Comparison of ENCODE assay signal across 24 cellular contexts in genomic region chr16:77885596-77886295, GRCh38.
DNase-seq lines count a peak whose midpoint lies in the region; ATAC-seq, FAIRE-seq and TF ChIP-seq lines count a peak whose summit lies in the region.
"Had no signal": no experiment of that assay in that cellular context is flagged by ENCODE, and none has a peak within 500 bp of the region (broad histone marks: within the 10 kb centered on the region; RNA-seq: fewer than 3 reads in every experiment).

No MANE protein-coding gene starts in this region.

- no peak for FAIRE-seq in astrocyte (lab: Jason Lieb, UNC)
- FAIRE-seq: GM12878 had no signal

- DNase-seq in astrocyte (ENCODE audit: low read depth) (peak; percentile 36), dermis blood vessel endothelial cell (peak; percentile 30), fibroblast of the conjunctiva (ENCODE audit: low read depth) (peak; percentile 62), tibial artery (no peak), T-helper 17 cell (no peak), NOMO-1 treated with dmso at 0.1 percent for 144 hours (lab: John Stamatoyannopoulos, UW; ENCODE audit: unreplicated experiment) (no peak), hippocampal formation (lab: John Stamatoyannopoulos, UW) (no peak), GM20000 (ENCODE audit: low spot score) (no peak)
- DNase-seq: CD4-positive, alpha-beta T cell; COR-L47; DMS79 treated with DMSO at 0.1 percent for 48 hours; HCEC 1CT; NCI-H1105 treated with DMSO at 0.1 percent for 48 hours; NCI-H1694; NCI-H2081; NCI-H2171 treated with DMSO at 0.1 percent for 48 hours; NCI-H446; NCI-H526; PC-3; SHP77 had no signal

- H3K36me3 ChIP-seq in astrocyte (ENCODE audit: insufficient read depth, low read length) (no peaks in the 10 kb centered on the region), tibial artery (no peaks in the 10 kb centered on the region)
- H3K36me3 ChIP-seq: BLaER1 had no signal

- no peaks in the 10 kb centered on the region for H3K79me2 ChIP-seq in astrocyte (ENCODE audit: insufficient read depth, low read length)

- H3K36me3 Mint-ChIP-seq in astrocyte (ENCODE audit: low read depth, unreplicated experiment) (no peaks in the 10 kb centered on the region), T-helper 17 cell (ENCODE audit: low read depth) (no peaks in the 10 kb centered on the region)

- H3K9ac ChIP-seq in astrocyte (ENCODE audit: low read length), result no peak overlapping the region
- H3K9ac ChIP-seq: BLaER1, KMS-11 had no signal

- H3K4me3 Mint-ChIP-seq in astrocyte (ENCODE audit: unreplicated experiment) (no peak overlapping the region), T-helper 17 cell (no peak overlapping the region)
- H3K4me3 Mint-ChIP-seq: CD4-positive, alpha-beta T cell; GM23338 had no signal

- no peaks in the 10 kb centered on the region for H4K20me1 ChIP-seq in astrocyte (ENCODE audit: insufficient read depth, low read length)
- H4K20me1 ChIP-seq: BLaER1 had no signal

- TF ChIP-seq CTCF in astrocyte (IDR thresholded peaks at IDR 0.05; ENCODE audit: insufficient read depth, low read depth, low read length) (no peak), tibial artery (IDR thresholded peaks at IDR 0.05) (no peak), GM20000 (IDR thresholded peaks at IDR 0.05; ENCODE audit: extremely low read depth, missing control alignments) (no peak)

- intact Hi-C loops in tibial artery (cut with DNase I; ENCODE audit: low total_unique reads), result loop anchor here (5.0 kb wide), 1 partner anchor 897 kb away; no protein-coding TSS in a partner anchor

- peaks cover 15% of the 10 kb centered on the region for H3K27me3 Mint-ChIP-seq in astrocyte (ENCODE audit: low read depth, unreplicated experiment)
- H3K27me3 Mint-ChIP-seq in T-helper 17 cell, result peaks cover 51% of the 10 kb centered on the region

- no peak overlapping the region for H3K27ac Mint-ChIP-seq in astrocyte (ENCODE audit: unreplicated experiment)
- no peak overlapping the region for H3K27ac Mint-ChIP-seq in T-helper 17 cell
- H3K27ac Mint-ChIP-seq: CD4-positive, alpha-beta T cell; GM23338 had no signal

- no peaks in the 10 kb centered on the region for H3K4me1 ChIP-seq in astrocyte (ENCODE audit: insufficient read depth, low read length)
- peaks cover 0 to 36% (median 16%) of the 10 kb centered on the region in 4 donors for H3K4me1 ChIP-seq in tibial artery
- H3K4me1 ChIP-seq: BLaER1 had no signal

- H3K27me3 ChIP-seq in astrocyte (ENCODE audit: insufficient read depth, low read length) (no peaks in the 10 kb centered on the region), tibial artery (no peaks in the 10 kb centered on the region)
- H3K27me3 ChIP-seq: BLaER1 had no signal

- no peaks in the 10 kb centered on the region for H3K4me1 Mint-ChIP-seq in astrocyte (ENCODE audit: low read depth, unreplicated experiment)
- H3K4me1 Mint-ChIP-seq in T-helper 17 cell, result no peaks in the 10 kb centered on the region

- no peak for ATAC-seq in T-helper 17 cell
- ATAC-seq: GM12878, GM23338, PC-3 had no signal

- H3K27ac ChIP-seq in astrocyte (ENCODE audit: low read depth, low read length) (no peak overlapping the region), tibial artery (peak overlapping the region; percentile 33 to 52)
- H3K27ac ChIP-seq: BLaER1, KMS-11 had no signal

- H3K4me2 ChIP-seq in astrocyte (ENCODE audit: low read length), result no peak overlapping the region
- H3K4me2 ChIP-seq: BLaER1, GM23338, KMS-11 had no signal

- H3K4me3 ChIP-seq in astrocyte (ENCODE audit: insufficient read depth, low read depth, low read length) (no peak overlapping the region), tibial artery (no peak overlapping the region)
- H3K4me3 ChIP-seq: BLaER1, GM12878, GM23338 had no signal

- H3K9me3 ChIP-seq in astrocyte (ENCODE audit: insufficient read depth, low read depth, low read length) (no peaks in the 10 kb centered on the region), tibial artery (no peaks in the 10 kb centered on the region), T-helper 17 cell (ENCODE audit: control insufficient read depth, low read length, poor library complexity, severe bottlenecking) (no peaks in the 10 kb centered on the region)
- H3K9me3 ChIP-seq: BLaER1 had no signal

- H2AFZ ChIP-seq in astrocyte (ENCODE audit: low read depth, low read length), result no peak overlapping the region
- H2AFZ ChIP-seq: GM23338 had no signal

- H3K9me3 Mint-ChIP-seq in astrocyte (ENCODE audit: unreplicated experiment), result no peaks in the 10 kb centered on the region
- H3K9me3 Mint-ChIP-seq: CD4-positive, alpha-beta T cell; GM23338 had no signal

Comparison
In these comparisons a context has a peak if more than half of its experiments do, and no peak if none do; other contexts are left out.
1. DNase-seq: peak in astrocyte (single experiment), dermis blood vessel endothelial cell (single experiment) and fibroblast of the conjunctiva (single experiment); none in tibial artery (0 of 2), T-helper 17 cell (0 of 3), NOMO-1 treated with dmso at 0.1 percent for 144 hours (single experiment), hippocampal formation (0 of 2) and GM20000 (single experiment).